Comparison of ENCODE assay signal across 22 cellular contexts in genomic region chr11:65617990-65618751, GRCh38. TPM values are rescaled to one million over a fixed set of nuclear protein-coding genes. Genes with fewer than 3 reads are reported as not detected.
DNase-seq lines count a peak whose midpoint lies in the region; ATAC-seq and TF ChIP-seq lines count a peak whose summit lies in the region.
"Had no signal": no experiment of that assay in that cellular context is flagged by ENCODE, and none has a peak within 500 bp of the region (broad histone marks: within the 10 kb centered on the region; RNA-seq: fewer than 3 reads in every experiment).

No MANE protein-coding gene starts in this region.

- CTCF ChIA-PET in CD4-positive, alpha-beta T cell (lab: Charles Lee): interaction anchor here (1.9 to 3.1 kb wide), 2 partner anchors 8 to 20 kb away, joined by 6 to 9 read pairs; partner anchors contain the start of gene SIPA1
- CTCF ChIA-PET in activated CD8-positive, alpha-beta T cell treated with anti-CD3 and anti-CD28 coated beads, Interleukin-2, amount 10 ng/mL, durations not matched to agents 7 days and 5 days (lab: Charles Lee): interaction anchor here (0.8 to 2.0 kb wide), 2 partner anchors 35 to 78 kb away, joined by 3 to 5 read pairs; no protein-coding TSS in a partner anchor

- no peak overlapping the region for H3K4me3 ChIP-seq in vagina
- H3K4me3 ChIP-seq in stomach: no peak overlapping the region
- H3K4me3 ChIP-seq: sigmoid colon, SJSA1, upper lobe of left lung had no signal

- no peaks in the 10 kb centered on the region for H3K27me3 ChIP-seq in CD4-positive, alpha-beta T cell (ENCODE audit: control insufficient read depth, insufficient read depth, low read length)
- H3K27me3 ChIP-seq in vagina: no peaks in the 10 kb centered on the region
- no peaks in the 10 kb centered on the region for H3K27me3 ChIP-seq in stomach
- H3K27me3 ChIP-seq: sigmoid colon, SJSA1, upper lobe of left lung had no signal

- TF ChIP-seq POLR2A in vagina (IDR thresholded peaks at IDR 0.05) (no peak), stomach (IDR thresholded peaks at IDR 0.05) (no peak)

- no peak for ATAC-seq in CD4-positive, alpha-beta T cell (ENCODE audit: poor library complexity)
- no peak for ATAC-seq in activated CD8-positive, alpha-beta T cell treated with anti-CD3 and anti-CD28 coated beads, Interleukin-2, amount 10 ng/mL, durations not matched to agents 7 days and 5 days
- ATAC-seq in HG03196 (IDR thresholded peaks at IDR 0.05; ENCODE audit: unreplicated experiment): no peak

- no peak for TF ChIP-seq CTCF in CD4-positive, alpha-beta T cell (IDR thresholded peaks at IDR 0.05)
- TF ChIP-seq CTCF in nephron (IDR thresholded peaks at IDR 0.05; ENCODE audit: unreplicated experiment in 3 of 3): no peak
- TF ChIP-seq CTCF in vagina (IDR thresholded peaks at IDR 0.05): no peak
- no peak for TF ChIP-seq CTCF in stomach (IDR thresholded peaks at IDR 0.05)

- H3K27ac ChIP-seq in CD4-positive, alpha-beta T cell (ENCODE audit: low read depth, low read length): no peak overlapping the region
- H3K27ac ChIP-seq in vagina (no peak overlapping the region), stomach (no peak overlapping the region)
- H3K27ac ChIP-seq: sigmoid colon, SJSA1, upper lobe of left lung had no signal

- H3K27me3 Mint-ChIP-seq in activated T-cell treated with anti-CD3 and anti-CD28 coated beads, Interleukin-2, amount 50 U/mL, for 24 hours: no peaks in the 10 kb centered on the region
- no peaks in the 10 kb centered on the region for H3K27me3 Mint-ChIP-seq in CD4-positive, alpha-beta T cell
- no peaks in the 10 kb centered on the region for H3K27me3 Mint-ChIP-seq in activated CD8-positive, alpha-beta T cell treated with anti-CD3 and anti-CD28 coated beads, Interleukin-2, amount 10 ng/mL, durations not matched to agents 7 days and 5 days (ENCODE audit: low read depth)
- no peaks in the 10 kb centered on the region for H3K27me3 Mint-ChIP-seq in nephron (ENCODE audit: low read depth)

- 92 to 96% (median 95%) methylated on average over 5 to 33 of the region's 33 CpGs for WGBS in stomach, 5 donors

- peaks cover 27% of the 10 kb centered on the region for H3K4me1 Mint-ChIP-seq in activated T-cell treated with anti-CD3 and anti-CD28 coated beads, Interleukin-2, amount 50 U/mL, for 24 hours (ENCODE audit: low read depth)
- peaks cover 34% of the 10 kb centered on the region for H3K4me1 Mint-ChIP-seq in CD4-positive, alpha-beta T cell (ENCODE audit: low read depth)
- peaks cover 21% of the 10 kb centered on the region for H3K4me1 Mint-ChIP-seq in activated CD8-positive, alpha-beta T cell treated with anti-CD3 and anti-CD28 coated beads, Interleukin-2, amount 10 ng/mL, durations not matched to agents 7 days and 5 days (ENCODE audit: low read depth)
- H3K4me1 Mint-ChIP-seq in nephron: peaks cover 12% of the 10 kb centered on the region

- no peaks in the 10 kb centered on the region for H3K9me3 Mint-ChIP-seq in activated T-cell treated with anti-CD3 and anti-CD28 coated beads, Interleukin-2, amount 50 U/mL, for 24 hours
- no peaks in the 10 kb centered on the region for H3K9me3 Mint-ChIP-seq in CD4-positive, alpha-beta T cell
- H3K9me3 Mint-ChIP-seq in activated CD8-positive, alpha-beta T cell treated with anti-CD3 and anti-CD28 coated beads, Interleukin-2, amount 10 ng/mL, durations not matched to agents 7 days and 5 days (ENCODE audit: insufficient read depth): no peaks in the 10 kb centered on the region
- no peaks in the 10 kb centered on the region for H3K9me3 Mint-ChIP-seq in nephron
- H3K9me3 Mint-ChIP-seq: T-helper 1 cell treated with Interleukin-12 subunit alpha and Interleukin-12 subunit beta and Interleukin-4 antibody, amounts not matched to agents 30 μg/mL and 1 μg/mL, for 36 hours had no signal

- H3K9me3 ChIP-seq in CD4-positive, alpha-beta T cell (ENCODE audit: control insufficient read depth, low read length): no peaks in the 10 kb centered on the region
- H3K9me3 ChIP-seq in vagina (no peaks in the 10 kb centered on the region), stomach (no peaks in the 10 kb centered on the region)
- H3K9me3 ChIP-seq: sigmoid colon, SJSA1, upper lobe of left lung had no signal

- H3K36me3 Mint-ChIP-seq in activated T-cell treated with anti-CD3 and anti-CD28 coated beads, Interleukin-2, amount 50 U/mL, for 24 hours (ENCODE audit: low read depth): peaks cover 83% of the 10 kb centered on the region
- H3K36me3 Mint-ChIP-seq in CD4-positive, alpha-beta T cell (ENCODE audit: low read depth): peaks cover 72% of the 10 kb centered on the region
- H3K36me3 Mint-ChIP-seq in activated CD8-positive, alpha-beta T cell treated with anti-CD3 and anti-CD28 coated beads, Interleukin-2, amount 10 ng/mL, durations not matched to agents 7 days and 5 days (ENCODE audit: low read depth): peaks cover 34% of the 10 kb centered on the region
- H3K36me3 Mint-ChIP-seq in nephron (ENCODE audit: low read depth): peaks cover 18% of the 10 kb centered on the region

- intact Hi-C loops in CD4-positive, alpha-beta T cell (cut with DNase I, micrococcal nuclease): loop anchor here (2.0 to 5.0 kb wide), 4 partner anchors 21 to 239 kb away; partner anchors contain the start of genes CFL1 (in 1 of the 2), KAT5 (in 1 of the 2) and SIPA1 (in 1 of the 2)
- intact Hi-C loops in vagina (cut with DNase I) (no loop called here), stomach (cut with DNase I; ENCODE audit: low total_unique reads) (no loop called here)

- H3K36me3 ChIP-seq in vagina (peaks cover 0 to 46% of the 10 kb centered on the region in 2 donors), stomach (peaks cover 40 to 65% (median 62%) of the 10 kb centered on the region in 4 donors)

- H3K27ac Mint-ChIP-seq in activated T-cell treated with anti-CD3 and anti-CD28 coated beads, Interleukin-2, amount 50 U/mL, for 24 hours: peak overlapping the region; percentile 95
- no peak overlapping the region for H3K27ac Mint-ChIP-seq in CD4-positive, alpha-beta T cell
- peak overlapping the region; percentile 43 for H3K27ac Mint-ChIP-seq in activated CD8-positive, alpha-beta T cell treated with anti-CD3 and anti-CD28 coated beads, Interleukin-2, amount 10 ng/mL, durations not matched to agents 7 days and 5 days
- no peak overlapping the region for H3K27ac Mint-ChIP-seq in nephron
- H3K27ac Mint-ChIP-seq: T-helper 1 cell treated with Interleukin-12 subunit alpha and Interleukin-12 subunit beta and Interleukin-4 antibody, amounts not matched to agents 30 μg/mL and 1 μg/mL, for 36 hours had no signal

- no peak for DNase-seq in activated T-cell treated with anti-CD3 and anti-CD28 coated beads, Interleukin-2, amount 50 U/mL, for 24 hours
- DNase-seq in activated T-cell treated with anti-CD3 and anti-CD28 coated beads for 4 hours: no peak
- no peak for DNase-seq in CD4-positive, alpha-beta T cell
- DNase-seq in activated CD8-positive, alpha-beta T cell treated with anti-CD3 and anti-CD28 coated beads, Interleukin-2, amount 10 ng/mL, durations not matched to agents 7 days and 5 days: no peak
- no peak for DNase-seq in vagina (ENCODE audit: extremely low spot score in 2 of 2)
- no peak for DNase-seq in stomach
- DNase-seq: activated effector memory CD4-positive, alpha-beta T cell treated with Interleukin-2 at 50 U/mL for 16 hours; COR-L47; DMS79 treated with DMSO at 0.1 percent for 48 hours; NCI-H1694 treated with DMSO at 0.1 percent for 48 hours; NCI-H524; NK-92 treated with Interleukin-12 subunit alpha and Interleukin-12 subunit beta, amount 100 ng/mL, for 24 hours; posterior cingulate gyrus; sigmoid colon; stimulated activated CD4-positive, alpha-beta T cell treated with anti-CD3 and anti-CD28 coated beads, Interleukin-15, amount 100 ng/mL, for 24 hours had no signal

- POLR2A ChIA-PET in CD4-positive, alpha-beta T cell (lab: Charles Lee): interaction anchor here (0.7 to 6.0 kb wide), 3 partner anchors 21 to 162 kb away, joined by 3 to 79 read pairs (median 50); partner anchors contain the start of genes RELA and SIPA1
- POLR2A ChIA-PET in activated CD8-positive, alpha-beta T cell treated with anti-CD3 and anti-CD28 coated beads, Interleukin-2, amount 10 ng/mL, durations not matched to agents 7 days and 5 days (lab: Charles Lee): interaction anchor here (0.6 to 1.9 kb wide), 3 partner anchors 20 to 356 kb away, joined by 3 to 12 read pairs (median 5); partner anchors contain the start of gene SIPA1

- H3K4me3 Mint-ChIP-seq in activated T-cell treated with anti-CD3 and anti-CD28 coated beads, Interleukin-2, amount 50 U/mL, for 24 hours: peak overlapping the region; percentile 94
- H3K4me3 Mint-ChIP-seq in CD4-positive, alpha-beta T cell: peak overlapping the region; percentile 48
- H3K4me3 Mint-ChIP-seq in activated CD8-positive, alpha-beta T cell treated with anti-CD3 and anti-CD28 coated beads, Interleukin-2, amount 10 ng/mL, durations not matched to agents 7 days and 5 days: peak overlapping the region; percentile 15
- H3K4me3 Mint-ChIP-seq in nephron: peak overlapping the region; percentile 90 to 97 (median 95)

- TF ChIP-seq EP300 in stomach (IDR thresholded peaks at IDR 0.05): no peak

- H3K4me1 ChIP-seq in vagina: peaks cover 20% of the 10 kb centered on the region
- H3K4me1 ChIP-seq in stomach: peaks cover 19 to 39% (median 25%) of the 10 kb centered on the region in 4 donors

RNA-seq across cellular contexts. Expression of gene PCNX3, which starts 2.6 kb away (rescaled TPM):
- 10 to 100 TPM; 37.3 to 40.5 TPM for total RNA-seq in CD4-positive, alpha-beta T cell
- total RNA-seq in activated CD8-positive, alpha-beta T cell treated with anti-CD3 and anti-CD28 coated beads, Interleukin-2, amount 10 ng/mL, durations not matched to agents 7 days and 5 days: 10 to 100 TPM; 50.1 to 54.8 TPM
- total RNA-seq in vagina (24.8 TPM), stomach (10 to 100 TPM in 4 of 5 donors, 1 to 10 TPM in 1; 9.7 to 76.2 (median 40.3) TPM)
- polyA plus RNA-seq in stomach: 10 to 100 TPM in 1 of 3 donors, 1 to 10 TPM in 2; 4.6 to 11.0 (median 6.8) TPM

RNA-seq across cellular contexts. Expression of gene MAP3K11, which starts 4.2 kb away (rescaled TPM):
- 10 to 100 TPM; 45.2 to 45.8 TPM for total RNA-seq in CD4-positive, alpha-beta T cell
- 10 to 100 TPM; 56.7 to 66.5 TPM for total RNA-seq in activated CD8-positive, alpha-beta T cell treated with anti-CD3 and anti-CD28 coated beads, Interleukin-2, amount 10 ng/mL, durations not matched to agents 7 days and 5 days
- total RNA-seq in vagina (38.1 TPM), stomach (100 to 1,000 TPM in 1 of 5 donors, 10 to 100 TPM in 4; 37.6 to 118 (median 63.6) TPM)
- polyA plus RNA-seq in stomach: 10 to 100 TPM; 31.0 to 62.9 (median 44.8) TPM

RNA-seq across cellular contexts. Expression of gene SIPA1, which starts 19.7 kb away (rescaled TPM):
- 100 to 1,000 TPM; 272 to 298 TPM for total RNA-seq in CD4-positive, alpha-beta T cell
- 100 to 1,000 TPM; 245 to 274 TPM for total RNA-seq in activated CD8-positive, alpha-beta T cell treated with anti-CD3 and anti-CD28 coated beads, Interleukin-2, amount 10 ng/mL, durations not matched to agents 7 days and 5 days
- total RNA-seq in vagina (63.3 TPM), stomach (10 to 100 TPM; 13.2 to 47.5 (median 33.8) TPM)
- 10 to 100 TPM; 59.9 to 80.4 (median 67.6) TPM for polyA plus RNA-seq in stomach

RNA-seq across cellular contexts. Expression of gene KCNK7, which starts 22.6 kb away (rescaled TPM):
- total RNA-seq in CD4-positive, alpha-beta T cell: 1 to 10 TPM; 4.9 to 5.0 TPM
- total RNA-seq in activated CD8-positive, alpha-beta T cell treated with anti-CD3 and anti-CD28 coated beads, Interleukin-2, amount 10 ng/mL, durations not matched to agents 7 days and 5 days: under 1 TPM; 0.95 to 0.99 TPM
- total RNA-seq in vagina: 12.0 TPM
- 1 to 10 TPM in 1 of 5 donors, under 1 TPM in 1, not detected in 3; 0.58 to 2.6 TPM for total RNA-seq in stomach
- polyA plus RNA-seq in stomach: 1 to 10 TPM in 2 of 3 donors, not detected in 1; 3.5 to 5.8 TPM
- total RNA-seq: A172, H4 had no signal

RNA-seq across cellular contexts. Expression of gene EHBP1L1, which starts 42.3 kb away (rescaled TPM):
- total RNA-seq in CD4-positive, alpha-beta T cell: 10 to 100 TPM; 82.6 to 88.5 TPM
- total RNA-seq in activated CD8-positive, alpha-beta T cell treated with anti-CD3 and anti-CD28 coated beads, Interleukin-2, amount 10 ng/mL, durations not matched to agents 7 days and 5 days: 10 to 100 TPM; 94.4 to 95.3 TPM
- total RNA-seq in vagina: 123 TPM
- total RNA-seq in stomach: 100 to 1,000 TPM in 4 of 5 donors, 10 to 100 TPM in 1; 43.0 to 200 (median 126) TPM
- 10 to 100 TPM; 28.0 to 67.6 (median 49.2) TPM for polyA plus RNA-seq in stomach

Comparison
In these comparisons a context has a peak if more than half of its experiments do, and no peak if none do; other contexts are left out.
1. H3K27ac Mint-ChIP-seq: peak in activated T-cell treated with anti-CD3 and anti-CD28 coated beads, Interleukin-2, amount 50 U/mL, for 24 hours (single experiment) and activated CD8-positive, alpha-beta T cell treated with anti-CD3 and anti-CD28 coated beads, Interleukin-2, amount 10 ng/mL, durations not matched to agents 7 days and 5 days (single experiment); none in CD4-positive, alpha-beta T cell (single experiment) and nephron (0 of 3).
2. H3K4me3 Mint-ChIP-seq: peak in every context shown above with its lines; median percentile 95 in nephron; 94 in activated T-cell treated with anti-CD3 and anti-CD28 coated beads, Interleukin-2, amount 50 U/mL, for 24 hours; 48 in CD4-positive, alpha-beta T cell; 15 in activated CD8-positive, alpha-beta T cell treated with anti-CD3 and anti-CD28 coated beads, Interleukin-2, amount 10 ng/mL, durations not matched to agents 7 days and 5 days.
3. intact Hi-C loops: an anchor here in CD4-positive, alpha-beta T cell (2.0 to 5.0 kb wide); none called in vagina and stomach.